In the genomic region with DNA sequence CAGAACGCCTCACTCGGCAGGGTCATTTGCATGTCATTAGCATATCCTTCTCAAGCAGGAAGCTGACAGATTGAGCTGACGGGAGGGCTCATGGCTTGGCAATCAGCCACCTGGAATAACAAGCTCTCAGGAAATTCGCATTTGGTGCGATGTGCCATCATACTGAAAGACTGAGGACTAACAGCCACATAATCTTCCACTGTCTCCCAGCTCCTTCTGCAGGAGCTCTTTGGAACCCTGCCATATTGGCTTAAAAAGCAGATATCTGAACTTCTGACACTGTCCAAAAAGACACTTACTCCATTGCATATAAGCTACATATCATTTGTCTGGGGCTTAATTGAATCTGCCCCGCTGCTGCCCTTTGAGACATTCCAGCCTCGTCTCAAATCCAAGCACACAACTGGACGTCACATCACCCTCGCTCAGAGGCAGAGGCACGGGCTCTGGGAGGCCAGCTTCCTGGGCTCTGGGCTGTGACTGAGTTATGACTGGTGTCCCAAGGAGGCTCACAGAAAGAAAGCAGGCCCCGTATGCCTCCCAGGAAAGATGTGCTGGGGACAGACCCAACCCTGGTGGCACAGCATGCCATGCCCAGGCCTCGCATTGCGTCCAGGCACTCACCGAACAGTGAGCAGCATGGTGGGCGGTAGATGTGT, we compare ENCODE assay signal across 16 cellular contexts.
A peak's percentile ranks its signal among the peaks of the same experiment; 100 is the strongest.
DNase-seq lines count a peak whose midpoint lies in the region; ATAC-seq, FAIRE-seq and TF ChIP-seq lines count a peak whose summit lies in the region.
"Had no signal": no experiment of that assay in that cellular context is flagged by ENCODE, and none has a peak within 500 bp of the region (broad histone marks: within the 10 kb centered on the region; RNA-seq: fewer than 3 reads in every experiment).

No MANE protein-coding gene starts in this region.

- ATAC-seq in IMR-90 (ENCODE audit: low read depth) (no peak), HG03432 (IDR thresholded peaks at IDR 0.05; ENCODE audit: unreplicated experiment) (no peak), PC-3 (no peak)

- dilution Hi-C loops in IMR-90 (cut with HindIII; ENCODE audit: low sequenced_read_pairs, unreplicated experiment), result no loop called here
- dilution Hi-C loops in endothelial cell of umbilical vein (cut with MboI; ENCODE audit: extremely low pct_ligation_motif_present, low sequenced_read_pairs), result no loop called here

- DNase-seq in IMR-90 (peak; percentile 33), SK-N-SH (peak; percentile 83), endothelial cell of umbilical vein (ENCODE audit: low read depth, low spot score) (peak; percentile 30), posterior vena cava (ENCODE audit: low spot score) (peak; percentile 80), kidney glomerular epithelial cell (lab: John Stamatoyannopoulos, UW) (no peak), PC-3 (no peak), colonic mucosa (no peak)
- DNase-seq: activated CD4-positive, alpha-beta T cell treated with anti-CD3 and anti-CD28 coated beads, Interleukin-2, amount 50 U/mL, for 4 hours; activated gamma-delta T cell treated with Interleukin-2 at 50 U/mL for 16 hours; Kasumi-1; NCI-H2107; OCI-M1 had no signal

- H3K4ac ChIP-seq in IMR-90 (ENCODE audit: low read depth, low read length), result peak overlapping the region; percentile 59

- H2AFZ ChIP-seq in IMR-90 (replicated peaks; ENCODE audit: low read length, poor library complexity) (no peak overlapping the region), SK-N-SH (ENCODE audit: low read depth) (no peak overlapping the region), endothelial cell of umbilical vein (ENCODE audit: low read depth, low read length) (no peak overlapping the region), PC-3 (ENCODE audit: low read length) (no peak overlapping the region)

- H4K20me1 ChIP-seq in IMR-90 (ENCODE audit: insufficient read depth, low read length), result peaks cover 13% of the 10 kb centered on the region
- no peaks in the 10 kb centered on the region for H4K20me1 ChIP-seq in SK-N-SH (ENCODE audit: insufficient read depth)
- H4K20me1 ChIP-seq in endothelial cell of umbilical vein (replicated peaks; ENCODE audit: control insufficient read depth, extremely low read depth, insufficient read depth, low read length), result no peaks in the 10 kb centered on the region
- no peaks in the 10 kb centered on the region for H4K20me1 ChIP-seq in PC-3 (ENCODE audit: low read length)
- H4K20me1 ChIP-seq: BLaER1 had no signal

- peak overlapping the region; percentile 14; the same call in 1 of the 3 replicates for H2BK15ac ChIP-seq in IMR-90 (ENCODE audit: low read depth, low read length)

- peak overlapping the region; percentile 37; the same call in 1 of the 2 replicates for H3K14ac ChIP-seq in IMR-90 (replicated peaks; ENCODE audit: low read depth, low read length)

- peak overlapping the region; percentile 32 for H2BK20ac ChIP-seq in IMR-90 (ENCODE audit: low read depth, low read length)

- no peak overlapping the region for H4K5ac ChIP-seq in IMR-90 (ENCODE audit: low read depth, low read length)

- H2AK5ac ChIP-seq in IMR-90 (ENCODE audit: low read depth, low read length), result peak overlapping the region; percentile 91

- FAIRE-seq in endothelial cell of umbilical vein (lab: Jason Lieb, UNC), result no peak
- FAIRE-seq: GM12892 had no signal

- no peaks in the 10 kb centered on the region for H3K9me2 ChIP-seq in SK-N-SH
- H3K9me2 ChIP-seq in PC-3 (replicated peaks; ENCODE audit: low read length), result no peaks in the 10 kb centered on the region

- H4K8ac ChIP-seq in IMR-90 (ENCODE audit: low read depth in 2 of 2, low read length in 2 of 2), result peak overlapping the region in 1 of 2 experiments; percentile 12; a peak in 1 of 4 replicates

- H3K4me1 ChIP-seq in IMR-90 (ENCODE audit: control insufficient read depth, insufficient read depth, low read length) (peaks cover 19% of the 10 kb centered on the region), SK-N-SH (ENCODE audit: control insufficient read depth in 1 of 2, insufficient read depth in 2 of 2, low read depth in 1 of 2, low read length in 1 of 2) (peaks cover 11 to 43% of the 10 kb centered on the region in 2 experiments; a peak in 3 of 4 replicates), endothelial cell of umbilical vein (ENCODE audit: control insufficient read depth, extremely low read depth, insufficient read depth, low read length) (no peaks in the 10 kb centered on the region), PC-3 (ENCODE audit: insufficient read depth, low read length) (peaks cover 17% of the 10 kb centered on the region), colonic mucosa (no peaks in the 10 kb centered on the region)

- H3K23ac ChIP-seq in IMR-90 (ENCODE audit: low read depth, low read length), result no peak overlapping the region

- WGBS in IMR-90 (ENCODE audit: extremely low coverage in 2 of 2, insufficient read length in 1 of 2), 2 experiments, result 48% methylated on average over 4 of the region's 15 CpGs; no CpG with 5 or more reads in 1 of the 2 experiments
- 54% methylated on average over 13 of the region's 15 CpGs for WGBS in SK-N-SH (ENCODE audit: low lambda C conversion rate)

- TF ChIP-seq EP300 in SK-N-SH (IDR thresholded peaks at IDR 0.05; ENCODE audit: borderline replicate concordance in 1 of 2, low read depth in 1 of 2, low read length in 1 of 2), result peak in 1 of 2 experiments; percentile 73; a peak in 1 of 4 replicates

- TF ChIP-seq CTCF in IMR-90 (conservative IDR thresholded peaks at IDR 0.05; ENCODE audit: low read depth, low read length) (no peak), SK-N-SH (IDR thresholded peaks at IDR 0.05) (no peak), endothelial cell of umbilical vein (IDR thresholded peaks at IDR 0.05; ENCODE audit: extremely low read depth in 1 of 2, insufficient read depth in 1 of 2, low read depth in 1 of 2, low read length in 2 of 2) (no peak), PC-3 (conservative IDR thresholded peaks at IDR 0.05; ENCODE audit: low read depth, low read length) (no peak), colonic mucosa (IDR thresholded peaks at IDR 0.05) (no peak)

- CTCF ChIA-PET in IMR-90 (lab: Yijun Ruan, JAX) (no interaction called here), SK-N-SH (lab: Yijun Ruan, JAX) (interaction anchor here (0.8 to 1.2 kb wide), 5 partner anchors 8 to 119 kb away, joined by 3 read pairs; no protein-coding TSS in a partner anchor), endothelial cell of umbilical vein (lab: Charles Lee) (interaction anchor here (1.0 kb wide), 1 partner anchor 8 kb away, joined by 3 read pairs; no protein-coding TSS in a partner anchor), PC-3 (lab: Charles Lee) (no interaction called here)

- peak overlapping the region; percentile 32; the same call in 1 of the 2 replicates for H4K91ac ChIP-seq in IMR-90 (ENCODE audit: insufficient read depth, low read depth, low read length)

- H3K9ac ChIP-seq in IMR-90 (ENCODE audit: low read depth, low read length) (no peak overlapping the region), SK-N-SH (no peak overlapping the region), endothelial cell of umbilical vein (replicated peaks; ENCODE audit: extremely low read depth, insufficient read depth, low read length) (no peak overlapping the region), PC-3 (ENCODE audit: low read length) (no peak overlapping the region), colonic mucosa (ENCODE audit: low read depth in 2 of 2, low read length in 2 of 2) (no peak overlapping the region)
- H3K9ac ChIP-seq: BLaER1 had no signal

- H3K36me3 ChIP-seq in IMR-90 (ENCODE audit: control insufficient read depth, insufficient read depth, low read length), result peaks cover 55% of the 10 kb centered on the region
- H3K36me3 ChIP-seq in SK-N-SH (replicated peaks in 1 of 2; ENCODE audit: control insufficient read depth in 1 of 2, insufficient read depth in 2 of 2, low read length in 1 of 2), result peaks cover 8 to 14% of the 10 kb centered on the region in 2 experiments
- H3K36me3 ChIP-seq in endothelial cell of umbilical vein (ENCODE audit: control insufficient read depth in 2 of 2, extremely low read depth in 1 of 2, insufficient read depth in 2 of 2, low read length in 2 of 2), result peaks cover 0 to 3% of the 10 kb centered on the region in 2 experiments
- no peaks in the 10 kb centered on the region for H3K36me3 ChIP-seq in PC-3 (ENCODE audit: low read depth, low read length)
- H3K36me3 ChIP-seq in colonic mucosa, result no peaks in the 10 kb centered on the region
- H3K36me3 ChIP-seq: cardiac muscle cell had no signal

- in situ Hi-C loops in IMR-90 (cut with MboI; ENCODE audit: low sequenced_read_pairs), result no loop called here

- H3K4me3 ChIP-seq in IMR-90 (ENCODE audit: insufficient read depth, low read depth, low read length) (no peak overlapping the region), SK-N-SH (ENCODE audit: low read depth in 2 of 2, low read length in 1 of 2) (no peak overlapping the region; a peak in 1 of 4 replicates), endothelial cell of umbilical vein (replicated peaks in 1 of 3; ENCODE audit: insufficient read depth in 1 of 3, low read depth in 1 of 3, low read length in 3 of 3) (no peak overlapping the region), PC-3 (ENCODE audit: low read length) (no peak overlapping the region), colonic mucosa (no peak overlapping the region)
- H3K4me3 ChIP-seq: BLaER1, cardiac muscle cell had no signal

- intact Hi-C loops in IMR-90 (cut with micrococcal nuclease) (no loop called here), endothelial cell of umbilical vein (cut with micrococcal nuclease) (no loop called here), posterior vena cava (cut with DNase I) (no loop called here), PC-3 (cut with micrococcal nuclease) (no loop called here), colonic mucosa (cut with DNase I) (no loop called here)

- H3K4me2 ChIP-seq in IMR-90 (ENCODE audit: low read depth, low read length), result no peak overlapping the region
- H3K4me2 ChIP-seq in SK-N-SH, result no peak overlapping the region
- no peak overlapping the region for H3K4me2 ChIP-seq in endothelial cell of umbilical vein (ENCODE audit: insufficient read depth, low read length)
- no peak overlapping the region for H3K4me2 ChIP-seq in PC-3 (ENCODE audit: low read length)
- H3K4me2 ChIP-seq: BLaER1 had no signal

- TF ChIP-seq RAD21 in IMR-90 (IDR thresholded peaks at IDR 0.05; ENCODE audit: low read length), result no peak
- TF ChIP-seq RAD21 in SK-N-SH (IDR thresholded peaks at IDR 0.05; ENCODE audit: low read length), result peak; percentile 14; the same call in 1 of the 2 replicates

- H3F3A ChIP-seq in SK-N-SH (replicated peaks; ENCODE audit: insufficient read depth), result peaks cover 3% of the 10 kb centered on the region
- no peaks in the 10 kb centered on the region for H3F3A ChIP-seq in PC-3 (ENCODE audit: low read length, unreplicated experiment)

- no peaks in the 10 kb centered on the region for H3K79me2 ChIP-seq in SK-N-SH (ENCODE audit: insufficient read depth)
- no peaks in the 10 kb centered on the region for H3K79me2 ChIP-seq in endothelial cell of umbilical vein (ENCODE audit: control insufficient read depth, insufficient read depth, low read length)
- H3K79me2 ChIP-seq in PC-3 (ENCODE audit: low read length), result no peaks in the 10 kb centered on the region

- H3K9me1 ChIP-seq in IMR-90 (ENCODE audit: insufficient read depth, low read length) (peaks cover 39% of the 10 kb centered on the region), endothelial cell of umbilical vein (replicated peaks; ENCODE audit: control insufficient read depth, extremely low read depth, insufficient read depth, low read length) (no peaks in the 10 kb centered on the region)

- H3K27ac ChIP-seq in IMR-90 (ENCODE audit: insufficient read depth, low read length) (no peak overlapping the region), SK-N-SH (ENCODE audit: low read depth in 2 of 2, low read length in 1 of 2) (peak overlapping the region in 1 of 2 experiments; percentile 97; a peak in 2 of 4 replicates), endothelial cell of umbilical vein (ENCODE audit: insufficient read depth, low read depth, low read length) (no peak overlapping the region), PC-3 (ENCODE audit: low read length) (no peak overlapping the region), colonic mucosa (no peak overlapping the region)
- H3K27ac ChIP-seq: BLaER1, cardiac muscle cell had no signal

- TF ChIP-seq POLR2A in IMR-90 (IDR thresholded peaks at IDR 0.05; ENCODE audit: low read depth, low read length), result no peak
- TF ChIP-seq POLR2A in endothelial cell of umbilical vein (IDR thresholded peaks at IDR 0.05; ENCODE audit: low read depth, low read length), result no peak

- no peaks in the 10 kb centered on the region for H3K27me3 ChIP-seq in IMR-90 (ENCODE audit: control insufficient read depth, insufficient read depth, low read length)
- no peaks in the 10 kb centered on the region for H3K27me3 ChIP-seq in SK-N-SH (ENCODE audit: insufficient read depth)
- no peaks in the 10 kb centered on the region for H3K27me3 ChIP-seq in endothelial cell of umbilical vein (ENCODE audit: control insufficient read depth in 2 of 2, insufficient read depth in 2 of 2, low read length in 2 of 2)
- H3K27me3 ChIP-seq in PC-3 (ENCODE audit: low read length), result no peaks in the 10 kb centered on the region
- no peaks in the 10 kb centered on the region for H3K27me3 ChIP-seq in colonic mucosa
- H3K27me3 ChIP-seq: BLaER1, cardiac muscle cell had no signal

- H2BK5ac ChIP-seq in IMR-90 (ENCODE audit: low read depth, low read length, poor library complexity, severe bottlenecking), result no peak overlapping the region

- H3K18ac ChIP-seq in IMR-90 (ENCODE audit: low read depth, low read length), result no peak overlapping the region

- no peak overlapping the region for H3K56ac ChIP-seq in IMR-90 (ENCODE audit: extremely low read depth, insufficient read depth, low read length)

- peak overlapping the region; percentile 23 for H2AK9ac ChIP-seq in IMR-90 (replicated peaks; ENCODE audit: low read depth, low read length, poor library complexity)

- POLR2A ChIA-PET in IMR-90 (lab: Charles Lee; ENCODE audit: unreplicated experiment), result no interaction called here
- POLR2A ChIA-PET in SK-N-SH (lab: Yijun Ruan, JAX), result interaction anchor here (1.2 kb wide), 2 partner anchors 62 to 385 kb away, joined by 4 read pairs; a partner anchor contains a TSS
- POLR2A ChIA-PET in endothelial cell of umbilical vein (lab: Charles Lee), result no interaction called here
- POLR2A ChIA-PET in PC-3 (lab: Charles Lee; ENCODE audit: unreplicated experiment), result no interaction called here

- H3K9me3 ChIP-seq in IMR-90 (ENCODE audit: control insufficient read depth, insufficient read depth, low read length) (peaks cover 3% of the 10 kb centered on the region; the same call in 1 of the 2 replicates), SK-N-SH (no peaks in the 10 kb centered on the region; the same call in 1 of the 2 replicates), endothelial cell of umbilical vein (replicated peaks; ENCODE audit: control insufficient read depth, insufficient read depth, low read length) (no peaks in the 10 kb centered on the region), PC-3 (ENCODE audit: low read length) (no peaks in the 10 kb centered on the region), colonic mucosa (no peaks in the 10 kb centered on the region)
- H3K9me3 ChIP-seq: BLaER1 had no signal

- peak overlapping the region; percentile 62; the same call in 1 of the 2 replicates for H2BK120ac ChIP-seq in IMR-90 (ENCODE audit: low read depth, low read length)

- H3K79me1 ChIP-seq in IMR-90 (ENCODE audit: low read depth in 1 of 2, low read length in 2 of 2), result peaks cover 0 to 21% of the 10 kb centered on the region in 2 experiments; a peak in 2 of 4 replicates

- no TSS peak for BruUV-seq in IMR-90 (replicated peaks; lab: Mats Ljungman, UMichigan)
- no TSS peak for BruUV-seq in endothelial cell of umbilical vein (replicated peaks; lab: Mats Ljungman, UMichigan)
- BruUV-seq in PC-3 (replicated peaks; lab: Mats Ljungman, UMichigan), result no TSS peak

Comparison
In these comparisons a context has a peak if more than half of its experiments do, and no peak if none do; other contexts are left out.
1. DNase-seq: peak in IMR-90 (single experiment), SK-N-SH (single experiment), endothelial cell of umbilical vein (single experiment) and posterior vena cava (single experiment); none in kidney glomerular epithelial cell (single experiment), PC-3 (single experiment) and colonic mucosa (single experiment).
2. CTCF ChIA-PET loops: an anchor here in SK-N-SH (0.8 to 1.2 kb wide) and endothelial cell of umbilical vein (1.0 kb wide); none called in IMR-90 and PC-3.